8 cellular contexts compared by ENCODE assay signal in the genomic region with DNA sequence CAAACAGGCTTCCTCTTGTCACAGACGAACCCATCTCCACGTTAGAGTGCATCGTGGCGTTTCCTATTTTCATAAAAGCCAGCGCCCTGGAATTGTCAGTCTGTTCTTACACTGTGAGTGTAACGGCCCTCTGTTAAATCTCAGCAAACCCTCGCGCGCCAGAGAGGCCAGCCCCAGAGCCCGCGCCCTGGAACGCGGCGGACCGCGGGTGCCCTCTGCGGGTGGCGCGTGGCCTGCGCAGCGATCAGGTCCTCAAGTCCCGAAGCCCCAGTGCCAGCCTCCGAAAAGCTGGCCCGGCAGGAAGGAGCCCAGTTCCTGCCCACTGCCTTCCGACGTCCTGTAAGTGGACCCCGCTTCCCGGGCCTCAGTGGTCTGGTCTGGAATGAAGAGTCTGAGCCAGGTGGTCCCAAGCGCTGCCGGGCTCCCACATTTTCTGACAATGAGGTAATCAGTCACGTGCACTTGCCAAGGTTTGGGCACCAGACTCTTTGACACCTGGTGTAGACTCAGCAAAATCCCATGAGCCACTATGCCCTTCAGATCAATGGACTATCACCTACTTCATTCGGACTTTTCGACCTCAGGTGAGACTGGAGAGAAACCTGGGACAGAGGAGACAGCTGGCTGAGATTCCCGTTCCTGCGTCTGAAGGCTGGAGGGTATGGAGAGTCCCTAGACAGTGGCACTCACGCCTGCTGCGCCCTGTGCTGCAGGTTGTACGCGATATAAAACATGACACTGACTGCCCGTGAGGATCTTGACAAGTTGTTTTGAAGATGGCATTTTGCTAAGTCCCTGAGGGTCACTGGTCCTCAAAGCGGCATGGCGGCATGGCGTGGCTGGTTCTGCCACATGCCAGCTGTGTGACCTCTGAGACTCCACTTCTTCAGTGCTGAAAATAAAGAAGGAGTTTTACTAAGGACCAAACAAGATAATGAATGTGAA.
DNase-seq lines count a peak whose midpoint lies in the region; ATAC-seq, FAIRE-seq and TF ChIP-seq lines count a peak whose summit lies in the region.

No MANE protein-coding gene starts in this region.

- CTCF ChIA-PET in activated naive CD4-positive, alpha-beta T cell treated with anti-CD3 and anti-CD28 coated beads, Interleukin-2, amount 10 ng/mL, durations not matched to agents 7 days and 5 days (lab: Charles Lee): interaction anchor here (0.6 to 5.1 kb wide), 21 partner anchors 9 to 497 kb away, joined by 3 to 85 read pairs (median 3); partner anchors contain the start of gene SEC61G

- no peak overlapping the region for H3K27ac Mint-ChIP-seq in activated naive CD4-positive, alpha-beta T cell treated with anti-CD3 and anti-CD28 coated beads, Interleukin-2, amount 10 ng/mL, durations not matched to agents 7 days and 5 days

- no peak for TF ChIP-seq EP300 in Ishikawa (IDR thresholded peaks at IDR 0.05; ENCODE audit: borderline replicate concordance)

- H3K27me3 Mint-ChIP-seq in activated naive CD4-positive, alpha-beta T cell treated with anti-CD3 and anti-CD28 coated beads, Interleukin-2, amount 10 ng/mL, durations not matched to agents 7 days and 5 days: peaks cover 48% of the 10 kb centered on the region

- intact Hi-C loops in head of caudate nucleus (cut with DNase I): loop anchor here (5.0 kb wide), 1 partner anchor 483 kb away; no protein-coding TSS in a partner anchor
- intact Hi-C loops in pancreas (cut with DNase I): loop anchor here in 2 of 3 donors (2.0 to 10.0 kb wide), 2 partner anchors 471 to 479 kb away; no protein-coding TSS in a partner anchor
- intact Hi-C loops in tibial artery (cut with DNase I; ENCODE audit: low total_unique reads): loop anchor here (5.0 to 10.0 kb wide), 2 partner anchors 241 to 478 kb away; partner anchors contain the start of gene EGFR

- no peaks in the 10 kb centered on the region for H3K9me3 Mint-ChIP-seq in activated naive CD4-positive, alpha-beta T cell treated with anti-CD3 and anti-CD28 coated beads, Interleukin-2, amount 10 ng/mL, durations not matched to agents 7 days and 5 days

- no peak overlapping the region for H2AFZ ChIP-seq in DND-41 (ENCODE audit: low read depth, low read length)

- H3K4me3 Mint-ChIP-seq in activated naive CD4-positive, alpha-beta T cell treated with anti-CD3 and anti-CD28 coated beads, Interleukin-2, amount 10 ng/mL, durations not matched to agents 7 days and 5 days: peak overlapping the region; percentile 65

- H3K27me3 ChIP-seq in DND-41 (ENCODE audit: insufficient read depth, low read length, poor library complexity) (no peaks in the 10 kb centered on the region), pancreas (no peaks in the 10 kb centered on the region), tibial artery (peaks cover 0 to 16% of the 10 kb centered on the region in 2 donors)

- H3K9me3 ChIP-seq in DND-41 (ENCODE audit: insufficient read depth, low read length, severe bottlenecking) (no peaks in the 10 kb centered on the region), pancreas (no peaks in the 10 kb centered on the region), tibial artery (no peaks in the 10 kb centered on the region)

- H3K36me3 ChIP-seq in DND-41 (ENCODE audit: insufficient read depth, low read length): no peaks in the 10 kb centered on the region
- H3K36me3 ChIP-seq in pancreas: no peaks in the 10 kb centered on the region
- H3K36me3 ChIP-seq in tibial artery: no peaks in the 10 kb centered on the region

- TF ChIP-seq CTCF in DND-41 (IDR thresholded peaks at IDR 0.05; ENCODE audit: borderline replicate concordance, extremely low read depth, low read length, poor library complexity, severe bottlenecking) (peak; percentile 76), pancreas (IDR thresholded peaks at IDR 0.05) (peak; percentile 74 to 83 (median 80)), tibial artery (IDR thresholded peaks at IDR 0.05) (peak; percentile 89 to 96)

- 16 to 18% methylated on average over 43 of the region's 43 CpGs for WGBS in pancreas, 2 donors

- peak; percentile 85 for TF ChIP-seq RAD21 in Ishikawa (IDR thresholded peaks at IDR 0.05; ENCODE audit: low read depth)

- no peak overlapping the region for H3K4me2 ChIP-seq in DND-41 (ENCODE audit: insufficient read depth, low read length)

- H3K4me1 Mint-ChIP-seq in activated naive CD4-positive, alpha-beta T cell treated with anti-CD3 and anti-CD28 coated beads, Interleukin-2, amount 10 ng/mL, durations not matched to agents 7 days and 5 days: peaks cover 10% of the 10 kb centered on the region

- H3K36me3 Mint-ChIP-seq in activated naive CD4-positive, alpha-beta T cell treated with anti-CD3 and anti-CD28 coated beads, Interleukin-2, amount 10 ng/mL, durations not matched to agents 7 days and 5 days: no peaks in the 10 kb centered on the region

- ATAC-seq in DND-41 (ENCODE audit: insufficient read depth, low read depth) (peak; percentile 81), GM21619 (IDR thresholded peaks at IDR 0.05; ENCODE audit: unreplicated experiment) (peak; percentile 89), pancreas (peak; percentile 91 to 98 (median 94))

- H3K27ac ChIP-seq in DND-41 (ENCODE audit: low read length) (no peak overlapping the region), pancreas (peak overlapping the region in 3 of 4 donors; percentile 2 to 53 (median 46)), tibial artery (peak overlapping the region; percentile 2 to 37)

- no peaks in the 10 kb centered on the region for H4K20me1 ChIP-seq in DND-41 (ENCODE audit: insufficient read depth, low read length)

- H3K79me2 ChIP-seq in DND-41 (ENCODE audit: insufficient read depth, low read length): no peaks in the 10 kb centered on the region

- H3K4me3 ChIP-seq in DND-41 (ENCODE audit: low read depth in 1 of 2, low read length in 2 of 2) (no peak overlapping the region), pancreas (peak overlapping the region; percentile 26 to 77 (median 58)), tibial artery (peak overlapping the region; percentile 51 to 73)

- no peaks in the 10 kb centered on the region for H3K4me1 ChIP-seq in DND-41 (ENCODE audit: insufficient read depth, low read length)
- H3K4me1 ChIP-seq in pancreas: peaks cover 0 to 3% (median 0%) of the 10 kb centered on the region in 3 donors
- peaks cover 0 to 15% (median 10%) of the 10 kb centered on the region in 4 donors for H3K4me1 ChIP-seq in tibial artery

- no peak for FAIRE-seq in pancreas (lab: Jason Lieb, UNC)

- in situ Hi-C loops in SK-MEL-5 (cut with HindIII; ENCODE audit: low pct_unique_long_range_greater_than_20kb, low sequenced_read_pairs): no loop called here

- H3K9ac ChIP-seq in DND-41 (ENCODE audit: low read depth, low read length): no peak overlapping the region

- DNase-seq in DND-41 (peak; percentile 40), SK-MEL-5 (ENCODE audit: low read depth, low spot score) (peak; percentile 82), head of caudate nucleus (peak; percentile 71 to 93 (median 85)), pancreas (peak; percentile 75 to 92 (median 87)), tibial artery (peak; percentile 85 to 92)
- DNase-seq in activated naive CD4-positive, alpha-beta T cell treated with anti-CD3 and anti-CD28 coated beads, Interleukin-2, amount 10 ng/mL, durations not matched to agents 7 days and 5 days: peak; percentile 76

TF ChIP-seq in Ishikawa, 13 proteins besides CTCF, POLR2A, EP300 and RAD21:
- TF ChIP-seq FOXM1 (IDR thresholded peaks at IDR 0.05; ENCODE audit: borderline replicate concordance, low read depth) (no peak), CREB1 (IDR thresholded peaks at IDR 0.05; ENCODE audit: low read depth) (no peak), NFIC (IDR thresholded peaks at IDR 0.05) (no peak), YY1 (IDR thresholded peaks at IDR 0.05; ENCODE audit: low read depth) (no peak), TEAD4 (IDR thresholded peaks at IDR 0.05) (no peak), EGR1 (IDR thresholded peaks at IDR 0.05) (no peak), REST (IDR thresholded peaks at IDR 0.05; ENCODE audit: low read depth) (no peak), ZBTB7A (IDR thresholded peaks at IDR 0.05; ENCODE audit: low read depth) (no peak)
- TF ChIP-seq, protein P1, sequence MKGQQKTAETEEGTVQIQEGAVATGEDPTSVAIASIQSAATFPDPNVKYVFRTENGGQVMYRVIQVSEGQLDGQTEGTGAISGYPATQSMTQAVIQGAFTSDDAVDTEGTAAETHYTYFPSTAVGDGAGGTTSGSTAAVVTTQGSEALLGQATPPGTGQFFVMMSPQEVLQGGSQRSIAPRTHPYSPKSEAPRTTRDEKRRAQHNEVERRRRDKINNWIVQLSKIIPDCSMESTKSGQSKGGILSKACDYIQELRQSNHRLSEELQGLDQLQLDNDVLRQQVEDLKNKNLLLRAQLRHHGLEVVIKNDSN (IDR thresholded peaks at IDR 0.05): peak; percentile 74
- TF ChIP-seq, protein P2, sequence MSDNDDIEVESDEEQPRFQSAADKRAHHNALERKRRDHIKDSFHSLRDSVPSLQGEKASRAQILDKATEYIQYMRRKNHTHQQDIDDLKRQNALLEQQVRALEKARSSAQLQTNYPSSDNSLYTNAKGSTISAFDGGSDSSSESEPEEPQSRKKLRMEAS (IDR thresholded peaks at IDR 0.05): peak; percentile 82

Comparison
In these comparisons a context has a peak if more than half of its experiments do, and no peak if none do; other contexts are left out.
1. H3K4me3 ChIP-seq: peak in pancreas (4 of 4) and tibial artery (2 of 2); none in DND-41 (0 of 2).
2. Peak in every context shown above with its lines, with median percentiles within 50 percentile points of each other: ATAC-seq, DNase-seq and CTCF ChIP-seq.